ENCODE assay signal across 16 cellular contexts in the genomic region with DNA sequence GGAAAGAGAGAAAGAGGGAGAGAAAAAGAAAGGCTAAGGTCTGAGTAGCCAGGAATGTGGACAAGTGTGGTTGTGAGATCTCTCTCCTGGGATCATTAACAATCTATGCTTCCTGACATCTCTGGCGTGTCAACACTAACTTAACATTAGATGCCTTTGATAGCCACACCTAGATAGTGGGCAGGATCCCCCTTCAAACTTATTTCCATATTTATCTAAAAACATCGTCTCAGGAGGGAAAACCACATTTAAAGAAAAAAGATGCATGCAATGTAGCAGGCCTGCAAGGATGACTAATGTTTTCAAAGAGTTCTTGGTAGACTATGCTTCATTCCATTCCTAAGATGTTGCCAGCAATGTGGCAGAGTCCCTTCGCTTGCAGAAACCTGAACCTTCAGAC.
A peak's percentile ranks its signal among the peaks of the same experiment; 100 is the strongest.
DNase-seq lines count a peak whose midpoint lies in the region; ATAC-seq and TF ChIP-seq lines count a peak whose summit lies in the region.
"Had no signal": no experiment of that assay in that cellular context is flagged by ENCODE, and none has a peak within 500 bp of the region (broad histone marks: within the 10 kb centered on the region; RNA-seq: fewer than 3 reads in every experiment).

No MANE protein-coding gene starts in this region.

- H3K4me1 ChIP-seq in DND-41 (ENCODE audit: insufficient read depth, low read length) = peaks cover 9% of the 10 kb centered on the region; the same call in 1 of the 2 replicates
- peaks cover 41% of the 10 kb centered on the region for H3K4me1 ChIP-seq in osteoblast (ENCODE audit: insufficient read depth, low read length)

- H4K20me1 ChIP-seq in DND-41 (ENCODE audit: insufficient read depth, low read length) (no peaks in the 10 kb centered on the region), osteoblast (ENCODE audit: insufficient read depth, low read length) (no peaks in the 10 kb centered on the region)
- H4K20me1 ChIP-seq: BLaER1 treated with 17β-estradiol and CSF1 and Interleukin-3, amounts not matched to agents 10 nM and 100 nM had no signal

- H3K4me3 ChIP-seq in DND-41 (ENCODE audit: low read depth in 1 of 2, low read length in 2 of 2) (no peak overlapping the region), coronary artery (no peak overlapping the region), osteoblast (ENCODE audit: insufficient read depth, low read length) (no peak overlapping the region)
- H3K4me3 ChIP-seq: BLaER1 treated with 17β-estradiol and CSF1 and Interleukin-3, amounts not matched to agents 10 nM and 100 nM had no signal

- H3K27ac ChIP-seq in DND-41 (ENCODE audit: low read length) (no peak overlapping the region), coronary artery (peak overlapping the region; percentile 23 to 68), osteoblast (ENCODE audit: low read depth, low read length) (peak overlapping the region; percentile 83)
- H3K27ac ChIP-seq: BLaER1 treated with 17β-estradiol and CSF1 and Interleukin-3, amounts not matched to agents 10 nM and 100 nM had no signal

- H3K27me3 ChIP-seq in DND-41 (ENCODE audit: insufficient read depth, low read length, poor library complexity) (no peaks in the 10 kb centered on the region), osteoblast (ENCODE audit: insufficient read depth, low read length) (no peaks in the 10 kb centered on the region)
- H3K27me3 ChIP-seq: BLaER1 treated with 17β-estradiol and CSF1 and Interleukin-3, amounts not matched to agents 10 nM and 100 nM had no signal

- ATAC-seq in DND-41 (ENCODE audit: insufficient read depth, low read depth) (peak; percentile 50; the same call in 2 of the 3 replicates), HG02678 (IDR thresholded peaks at IDR 0.05; ENCODE audit: unreplicated experiment) (no peak)
- ATAC-seq: HCT116, Panc1 had no signal

- H3K9me3 ChIP-seq in DND-41 (ENCODE audit: insufficient read depth, low read length, severe bottlenecking) = no peaks in the 10 kb centered on the region
- no peaks in the 10 kb centered on the region for H3K9me3 ChIP-seq in osteoblast (ENCODE audit: low read depth, low read length)

- H3K4me2 ChIP-seq in DND-41 (ENCODE audit: insufficient read depth, low read length) (no peak overlapping the region), osteoblast (ENCODE audit: insufficient read depth, low read length) (peak overlapping the region; percentile 53)

- no peak overlapping the region for H3K9ac ChIP-seq in DND-41 (ENCODE audit: low read depth, low read length)
- H3K9ac ChIP-seq: BLaER1 treated with 17β-estradiol and CSF1 and Interleukin-3, amounts not matched to agents 10 nM and 100 nM had no signal

- H3K79me2 ChIP-seq in DND-41 (ENCODE audit: insufficient read depth, low read length) (no peaks in the 10 kb centered on the region), osteoblast (ENCODE audit: insufficient read depth, low read length) (peaks cover 8% of the 10 kb centered on the region)

- H2AFZ ChIP-seq in DND-41 (ENCODE audit: low read depth, low read length) (no peak overlapping the region), osteoblast (ENCODE audit: low read length) (no peak overlapping the region)

- TF ChIP-seq CTCF in DND-41 (IDR thresholded peaks at IDR 0.05; ENCODE audit: borderline replicate concordance, extremely low read depth, low read length, poor library complexity, severe bottlenecking) (no peak), coronary artery (IDR thresholded peaks at IDR 0.05) (no peak), osteoblast (IDR thresholded peaks at IDR 0.05; ENCODE audit: extremely low read depth, low read depth, low read length) (no peak)

- H3K36me3 ChIP-seq in DND-41 (ENCODE audit: insufficient read depth, low read length) (peaks cover 30% of the 10 kb centered on the region), osteoblast (ENCODE audit: insufficient read depth, low read length) (peaks cover 22% of the 10 kb centered on the region)

- no peak for DNase-seq in DND-41
- peak; percentile 74 for DNase-seq in M059J (ENCODE audit: low read depth)
- no peak for DNase-seq in coronary artery (ENCODE audit: low spot score)
- DNase-seq in osteoblast (ENCODE audit: insufficient read length, low spot score, missing footprints) = no peak
- DNase-seq in NCI-H2081 (lab: John Stamatoyannopoulos, UW) = no peak
- DNase-seq in activated CD8-positive, alpha-beta memory T cell treated with anti-CD3 and anti-CD28 coated beads for 24 hours = no peak
- no peak for DNase-seq in NCI-H748 treated with DMSO at 0.1 percent for 48 hours (lab: John Stamatoyannopoulos, UW)
- DNase-seq: activated CD4-positive, alpha-beta T cell treated with anti-CD3 and anti-CD28 coated beads, Interleukin-2, amount 50 U/mL, for 1 hour; NCI-H1105; NCI-H446 treated with DMSO at 0.1 percent for 48 hours; stimulated activated CD4-positive, alpha-beta T cell treated with anti-CD3 and anti-CD28 coated beads, Interleukin-4, amount 100 ng/mL, for 24 hours; stimulated activated naive CD4-positive, alpha-beta T cell had no signal
